10 cellular contexts compared by ENCODE assay signal in genomic region chr1:30901798-30902652, GRCh38. TPM values are rescaled to one million over a fixed set of nuclear protein-coding genes. Genes with fewer than 3 reads are reported as not detected.
A peak's percentile ranks its signal among the peaks of the same experiment; 100 is the strongest.
DNase-seq lines count a peak whose midpoint lies in the region; ATAC-seq, FAIRE-seq and TF ChIP-seq lines count a peak whose summit lies in the region.
"Had no signal": no experiment of that assay in that cellular context is flagged by ENCODE, and none has a peak within 500 bp of the region (broad histone marks: within the 10 kb centered on the region; RNA-seq: fewer than 3 reads in every experiment).

No MANE protein-coding gene starts in this region.

- peaks cover 8% of the 10 kb centered on the region for H3K4me1 ChIP-seq in endothelial cell of umbilical vein (ENCODE audit: control insufficient read depth, extremely low read depth, insufficient read depth, low read length)
- H3K4me1 ChIP-seq in tibial artery = peaks cover 0 to 68% (median 36%) of the 10 kb centered on the region in 4 donors

- peak; percentile 46 for FAIRE-seq in endothelial cell of umbilical vein (lab: Jason Lieb, UNC)
- FAIRE-seq: keratinocyte had no signal

- H3K9ac ChIP-seq in endothelial cell of umbilical vein (replicated peaks; ENCODE audit: extremely low read depth, insufficient read depth, low read length) = no peak overlapping the region

- no peak overlapping the region for H3K4me3 ChIP-seq in endothelial cell of umbilical vein (replicated peaks in 1 of 3; ENCODE audit: insufficient read depth in 1 of 3, low read depth in 1 of 3, low read length in 3 of 3)
- no peak overlapping the region for H3K4me3 ChIP-seq in tibial artery

- BruUV-seq in endothelial cell of umbilical vein (replicated peaks; lab: Mats Ljungman, UMichigan) = no TSS peak

- no peak overlapping the region for H3K4me2 ChIP-seq in endothelial cell of umbilical vein (ENCODE audit: insufficient read depth, low read length)

- H3K27me3 ChIP-seq in endothelial cell of umbilical vein (ENCODE audit: control insufficient read depth in 2 of 2, insufficient read depth in 2 of 2, low read length in 2 of 2) (no peaks in the 10 kb centered on the region), tibial artery (no peaks in the 10 kb centered on the region)

- no peaks in the 10 kb centered on the region for H3K9me1 ChIP-seq in endothelial cell of umbilical vein (replicated peaks; ENCODE audit: control insufficient read depth, extremely low read depth, insufficient read depth, low read length)

- H2AFZ ChIP-seq in endothelial cell of umbilical vein (ENCODE audit: low read depth, low read length) = peak overlapping the region; percentile 55

- POLR2A ChIA-PET in RWPE1 (lab: Yijun Ruan, JAX; ENCODE audit: low non-redundant PET) = no interaction called here
- POLR2A ChIA-PET in endothelial cell of umbilical vein (lab: Charles Lee) = no interaction called here

- no peak for TF ChIP-seq POLR2A in endothelial cell of umbilical vein (IDR thresholded peaks at IDR 0.05; ENCODE audit: low read depth, low read length)

- ATAC-seq in GM19328 (IDR thresholded peaks at IDR 0.05; ENCODE audit: unreplicated experiment) (no peak), GM18511 (IDR thresholded peaks at IDR 0.05; ENCODE audit: unreplicated experiment) (no peak), GM21447 (IDR thresholded peaks at IDR 0.05; ENCODE audit: unreplicated experiment) (no peak), HG03442 (IDR thresholded peaks at IDR 0.05; ENCODE audit: unreplicated experiment) (no peak)

- H3K79me2 ChIP-seq in endothelial cell of umbilical vein (ENCODE audit: control insufficient read depth, insufficient read depth, low read length) = no peaks in the 10 kb centered on the region

- dilution Hi-C loops in endothelial cell of umbilical vein (cut with MboI; ENCODE audit: extremely low pct_ligation_motif_present, low sequenced_read_pairs) = loop anchor here (25.0 kb wide), 1 partner anchor 90 kb away; no protein-coding TSS in a partner anchor

- no peaks in the 10 kb centered on the region for H4K20me1 ChIP-seq in endothelial cell of umbilical vein (replicated peaks; ENCODE audit: control insufficient read depth, extremely low read depth, insufficient read depth, low read length)

- intact Hi-C loops in endothelial cell of umbilical vein (cut with micrococcal nuclease) (no loop called here), tibial artery (cut with DNase I; ENCODE audit: low total_unique reads) (no loop called here)

- H3K9me3 ChIP-seq in endothelial cell of umbilical vein (replicated peaks; ENCODE audit: control insufficient read depth, insufficient read depth, low read length) (no peaks in the 10 kb centered on the region), tibial artery (no peaks in the 10 kb centered on the region)

- DNase-seq in RWPE1 (ENCODE audit: low spot score) (no peak), endothelial cell of umbilical vein (ENCODE audit: low read depth, low spot score) (no peak), lung microvascular endothelial cell (ENCODE audit: low read depth in 2 of 2) (peak; percentile 17 to 61), tibial artery (no peak)
- DNase-seq: NCI-H1694 treated with DMSO at 0.1 percent for 48 hours had no signal

- TF ChIP-seq CTCF in RWPE1 (conservative IDR thresholded peaks at IDR 0.05; ENCODE audit: low read depth) (no peak), endothelial cell of umbilical vein (IDR thresholded peaks at IDR 0.05; ENCODE audit: extremely low read depth in 1 of 2, insufficient read depth in 1 of 2, low read depth in 1 of 2, low read length in 2 of 2) (no peak), tibial artery (IDR thresholded peaks at IDR 0.05) (no peak)

- H3K36me3 ChIP-seq in endothelial cell of umbilical vein (ENCODE audit: control insufficient read depth in 2 of 2, extremely low read depth in 1 of 2, insufficient read depth in 2 of 2, low read length in 2 of 2) (no peaks in the 10 kb centered on the region), tibial artery (no peaks in the 10 kb centered on the region)

- CTCF ChIA-PET in RWPE1 (lab: Yijun Ruan, JAX) = interaction anchor here (0.6 to 3.3 kb wide), 4 partner anchors 9 to 119 kb away, joined by 3 to 20 read pairs (median 4); no protein-coding TSS in a partner anchor
- CTCF ChIA-PET in endothelial cell of umbilical vein (lab: Charles Lee) = interaction anchor here (0.8 to 5.2 kb wide), 3 partner anchors 100 to 122 kb away, joined by 3 to 52 read pairs (median 3); no protein-coding TSS in a partner anchor

- peak overlapping the region; percentile 70 for H3K27ac ChIP-seq in RWPE1
- H3K27ac ChIP-seq in endothelial cell of umbilical vein (ENCODE audit: insufficient read depth, low read depth, low read length) = no peak overlapping the region
- peak overlapping the region; percentile 50 to 76 for H3K27ac ChIP-seq in tibial artery

TF ChIP-seq in endothelial cell of umbilical vein, 7 proteins besides CTCF, POLR2A, EP300 and RAD21:
- TF ChIP-seq FOS (IDR thresholded peaks at IDR 0.05; ENCODE audit: borderline replicate concordance, insufficient read depth, low read length) (no peak), JUN (IDR thresholded peaks at IDR 0.05; ENCODE audit: borderline replicate concordance, insufficient read depth, insufficient read length, low read depth) (no peak), POLR2AphosphoS5 (IDR thresholded peaks at IDR 0.05; ENCODE audit: insufficient read depth, low read depth, low read length) (no peak), MYC (IDR thresholded peaks at IDR 0.05; ENCODE audit: low read depth, low read length) (no peak), GATA2 (IDR thresholded peaks at IDR 0.05; ENCODE audit: insufficient read depth, insufficient read length, low read depth, low read length) (no peak), EZH2 (IDR thresholded peaks at IDR 0.05; ENCODE audit: borderline replicate concordance, low read depth, low read length, severe bottlenecking) (no peak), MAX (IDR thresholded peaks at IDR 0.05; ENCODE audit: insufficient read depth, insufficient read length) (no peak)

RNA-seq across cellular contexts. Expression of gene SDC3, which starts 6.5 kb away (rescaled TPM):
- total RNA-seq in endothelial cell of umbilical vein (20.8 and 25.9 TPM in 2 replicates), lung microvascular endothelial cell (20.9 and 42.9 TPM in 2 replicates)
- 7.0 and 7.1 TPM in 2 replicates for polyA plus RNA-seq in endothelial cell of umbilical vein
- 6.8 and 8.2 TPM in 2 replicates for polyA plus RNA-seq in endothelial cell of umbilical vein (2011; cell fraction: cytosol; rRNA removed)
- polyA plus RNA-seq in endothelial cell of umbilical vein (2011; cell fraction: nucleus; rRNA removed) = 3.8 and 6.1 TPM in 2 replicates
- polyA plus RNA-seq in endothelial cell of umbilical vein (2012) = 32.5 and 36.4 TPM in 2 replicates
- polyA minus RNA-seq in endothelial cell of umbilical vein = 11.0 and 13.1 TPM in 2 replicates
- polyA minus RNA-seq in endothelial cell of umbilical vein (2011; cell fraction: cytosol; rRNA and poly(A)+ RNA removed) = 7.0 TPM
- polyA minus RNA-seq in endothelial cell of umbilical vein (2011; cell fraction: nucleus; rRNA and poly(A)+ RNA removed) = 3.8 and 4.6 TPM in 2 replicates

Comparison
In these comparisons a context has a peak if more than half of its experiments do, and no peak if none do; other contexts are left out.
1. DNase-seq: peak in lung microvascular endothelial cell (2 of 2); none in RWPE1 (single experiment), endothelial cell of umbilical vein (single experiment) and tibial artery (0 of 2).